ENCODE assay signal across 23 cellular contexts in the genomic region with DNA sequence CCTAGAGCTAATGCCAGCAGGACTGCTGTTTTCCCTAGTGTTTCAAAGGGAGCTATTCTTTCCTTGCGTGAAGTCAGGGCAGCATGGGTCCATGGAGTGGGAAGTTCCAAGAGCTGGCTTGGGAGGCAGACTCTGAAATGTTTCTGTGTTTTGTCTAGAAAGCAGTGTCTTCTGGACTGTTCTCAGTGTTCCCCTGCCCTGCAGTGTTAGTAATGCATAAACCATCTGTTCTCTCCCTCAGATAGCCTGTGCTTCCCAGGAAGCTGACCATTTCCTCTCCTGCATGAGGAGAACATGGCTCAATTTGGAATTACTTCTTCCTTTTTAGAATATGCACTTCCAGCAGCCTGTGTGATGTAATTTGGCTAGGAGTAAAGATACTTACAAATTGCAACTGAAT.
DNase-seq lines count a peak whose midpoint lies in the region; ATAC-seq, FAIRE-seq and TF ChIP-seq lines count a peak whose summit lies in the region.
"Had no signal": no experiment of that assay in that cellular context is flagged by ENCODE, and none has a peak within 500 bp of the region (broad histone marks: within the 10 kb centered on the region; RNA-seq: fewer than 3 reads in every experiment).

No MANE protein-coding gene starts in this region.

- ATAC-seq in left lobe of liver (peak; percentile 19), HG02870 (IDR thresholded peaks at IDR 0.05; ENCODE audit: unreplicated experiment) (no peak)
- ATAC-seq: K562, Panc1 had no signal

- no peak for TF ChIP-seq POLR2A in GM12892 (IDR thresholded peaks at IDR 0.05; ENCODE audit: low read depth, low read length)

- DNase-seq in EL, result peak; percentile 6
- peak; percentile 54 for DNase-seq in LHCN-M2 (ENCODE audit: low read depth)
- peak; percentile 14 for DNase-seq in dermis blood vessel endothelial cell
- no peak for DNase-seq in left lobe of liver (ENCODE audit: low spot score)
- DNase-seq in GM12892 (ENCODE audit: insufficient read length), result no peak
- DNase-seq in SW 1271 (lab: John Stamatoyannopoulos, UW), result no peak
- DNase-seq: CD4-positive, CD25-positive, alpha-beta regulatory T cell; DMS79 treated with DMSO at 0.1 percent for 48 hours; GM23248; H9; HFFc6; NCI-H1092 treated with DMSO at 0.1 percent for 48 hours; NCI-H146; NCI-H2029; NCI-H345; NCI-H524; NCI-H774; NK-92 treated with Interleukin-12 subunit alpha and Interleukin-12 subunit beta, amount 100 ng/mL, for 24 hours had no signal

- no peak for FAIRE-seq in GM12892 (lab: Jason Lieb, UNC)
- FAIRE-seq: GM12891, GM18507, K562 had no signal

Comparison
In these comparisons a context has a peak if more than half of its experiments do, and no peak if none do; other contexts are left out.
1. DNase-seq: peak in EL (single experiment), LHCN-M2 (single experiment) and dermis blood vessel endothelial cell (single experiment); none in left lobe of liver (single experiment), GM12892 (single experiment) and SW 1271 (0 of 2).